8 cellular contexts compared by ENCODE assay signal in genomic region chr6:89413006-89413400, GRCh38. TPM values are rescaled to one million over a fixed set of nuclear protein-coding genes. Genes with fewer than 3 reads are reported as not detected.
A peak's percentile ranks its signal among the peaks of the same experiment; 100 is the strongest.
DNase-seq lines count a peak whose midpoint lies in the region; ATAC-seq lines count a peak whose summit lies in the region.

No MANE protein-coding gene starts in this region.

- H3K4me3 Mint-ChIP-seq in T-helper 2 cell treated with Interferon-gamma antibody and Interleukin-4, amounts not matched to agents 5 μg/mL and 100 μg/mL, for 36 hours: peak overlapping the region; percentile 96
- H3K4me3 Mint-ChIP-seq in activated CD4-positive, alpha-beta memory T cell treated with anti-CD3 and anti-CD28 coated beads, Interleukin-2, amount 10 ng/mL, durations not matched to agents 7 days and 5 days: peak overlapping the region; percentile 89

- H3K9me3 Mint-ChIP-seq in T-helper 2 cell treated with Interferon-gamma antibody and Interleukin-4, amounts not matched to agents 5 μg/mL and 100 μg/mL, for 36 hours: no peaks in the 10 kb centered on the region
- no peaks in the 10 kb centered on the region for H3K9me3 Mint-ChIP-seq in activated CD4-positive, alpha-beta memory T cell treated with anti-CD3 and anti-CD28 coated beads, Interleukin-2, amount 10 ng/mL, durations not matched to agents 7 days and 5 days

- H3K27me3 ChIP-seq in layer of hippocampus (ENCODE audit: control insufficient read depth, insufficient read depth, low read length): no peaks in the 10 kb centered on the region

- peak overlapping the region; percentile 80 for H3K27ac Mint-ChIP-seq in T-helper 2 cell treated with Interferon-gamma antibody and Interleukin-4, amounts not matched to agents 5 μg/mL and 100 μg/mL, for 36 hours
- H3K27ac Mint-ChIP-seq in activated CD4-positive, alpha-beta memory T cell treated with anti-CD3 and anti-CD28 coated beads, Interleukin-2, amount 10 ng/mL, durations not matched to agents 7 days and 5 days: no peak overlapping the region

- peak overlapping the region; percentile 83 for H3K27ac ChIP-seq in layer of hippocampus (ENCODE audit: low read depth, low read length)

- H3K27me3 Mint-ChIP-seq in T-helper 2 cell treated with Interferon-gamma antibody and Interleukin-4, amounts not matched to agents 5 μg/mL and 100 μg/mL, for 36 hours (ENCODE audit: low read depth): peaks cover 64% of the 10 kb centered on the region
- H3K27me3 Mint-ChIP-seq in activated CD4-positive, alpha-beta memory T cell treated with anti-CD3 and anti-CD28 coated beads, Interleukin-2, amount 10 ng/mL, durations not matched to agents 7 days and 5 days: peaks cover 50% of the 10 kb centered on the region

- no peak for ATAC-seq in HG03442 (IDR thresholded peaks at IDR 0.05; ENCODE audit: unreplicated experiment)

- POLR2A ChIA-PET in activated CD4-positive, alpha-beta memory T cell treated with anti-CD3 and anti-CD28 coated beads, Interleukin-2, amount 10 ng/mL, durations not matched to agents 7 days and 5 days (lab: Charles Lee): interaction anchor here (1.8 kb wide), 1 partner anchor 268 kb away, joined by 5 read pairs; the partner anchor contains the start of gene PM20D2

- DNase-seq in T-helper 2 cell treated with Interferon-gamma antibody and Interleukin-4, amounts not matched to agents 5 μg/mL and 100 μg/mL, for 36 hours (ENCODE audit: low spot score): no peak
- no peak for DNase-seq in T-helper 2 cell
- DNase-seq in activated CD4-positive, alpha-beta memory T cell treated with anti-CD3 and anti-CD28 coated beads, Interleukin-2, amount 10 ng/mL, durations not matched to agents 7 days and 5 days: no peak
- peak; percentile 21 for DNase-seq in superior temporal gyrus (ENCODE audit: extremely low spot score)
- no peak for DNase-seq in HuH-7.5 (ENCODE audit: low spot score)
- no peak for DNase-seq in activated CD4-positive, alpha-beta T cell treated with anti-CD3 and anti-CD28 coated beads, Interleukin-2, amount 50 U/mL, for 4 hours

- CTCF ChIA-PET in activated CD4-positive, alpha-beta memory T cell treated with anti-CD3 and anti-CD28 coated beads, Interleukin-2, amount 10 ng/mL, durations not matched to agents 7 days and 5 days (lab: Charles Lee): interaction anchor here (1.3 to 1.8 kb wide), 3 partner anchors 17 to 41 kb away, joined by 3 to 5 read pairs (median 4); no protein-coding TSS in a partner anchor

- peaks cover 13% of the 10 kb centered on the region for H3K4me1 Mint-ChIP-seq in T-helper 2 cell treated with Interferon-gamma antibody and Interleukin-4, amounts not matched to agents 5 μg/mL and 100 μg/mL, for 36 hours (ENCODE audit: low read depth)
- H3K4me1 Mint-ChIP-seq in activated CD4-positive, alpha-beta memory T cell treated with anti-CD3 and anti-CD28 coated beads, Interleukin-2, amount 10 ng/mL, durations not matched to agents 7 days and 5 days: peaks cover 18% of the 10 kb centered on the region

- no peaks in the 10 kb centered on the region for H3K36me3 Mint-ChIP-seq in T-helper 2 cell treated with Interferon-gamma antibody and Interleukin-4, amounts not matched to agents 5 μg/mL and 100 μg/mL, for 36 hours (ENCODE audit: low read depth)
- no peaks in the 10 kb centered on the region for H3K36me3 Mint-ChIP-seq in activated CD4-positive, alpha-beta memory T cell treated with anti-CD3 and anti-CD28 coated beads, Interleukin-2, amount 10 ng/mL, durations not matched to agents 7 days and 5 days (ENCODE audit: low read depth)

RNA-seq across cellular contexts. Expression of gene RRAGD, which starts 0.9 kb away (rescaled TPM):
- total RNA-seq in activated CD4-positive, alpha-beta memory T cell treated with anti-CD3 and anti-CD28 coated beads, Interleukin-2, amount 10 ng/mL, durations not matched to agents 7 days and 5 days: 10 to 100 TPM; 11.3 to 11.6 TPM

RNA-seq across cellular contexts. Expression of gene ANKRD6, which starts 19.9 kb away (rescaled TPM):
- total RNA-seq in activated CD4-positive, alpha-beta memory T cell treated with anti-CD3 and anti-CD28 coated beads, Interleukin-2, amount 10 ng/mL, durations not matched to agents 7 days and 5 days: 1 to 10 TPM; 4.2 to 4.8 TPM
